Comparison of ENCODE assay signal across 8 cellular contexts in genomic region chr1:235161685-235162327, GRCh38. TPM values are rescaled to one million over a fixed set of nuclear protein-coding genes. Genes with fewer than 3 reads are reported as not detected.
A peak's percentile ranks its signal among the peaks of the same experiment; 100 is the strongest.
DNase-seq lines count a peak whose midpoint lies in the region; ATAC-seq and TF ChIP-seq lines count a peak whose summit lies in the region.

No MANE protein-coding gene starts in this region.

- peak; percentile 26 for DNase-seq in GM23338 (ENCODE audit: low spot score)
- DNase-seq in anterior cingulate cortex (lab: John Stamatoyannopoulos, UW) = no peak
- no peak for DNase-seq in AG08395 (ENCODE audit: low spot score)
- no peak for DNase-seq in NCI-H1930 (lab: John Stamatoyannopoulos, UW)

- H3K9ac ChIP-seq in SU-DHL-6 (ENCODE audit: low read length) = peak overlapping the region; percentile 82
- peak overlapping the region; percentile 94 for H3K9ac ChIP-seq in skeletal muscle satellite cell (ENCODE audit: low read depth, low read length)

- ATAC-seq in GM23338 (peak; percentile 38), gastroesophageal sphincter (no peak), GM18511 (IDR thresholded peaks at IDR 0.05; ENCODE audit: unreplicated experiment) (no peak)

- H3K4me3 ChIP-seq in GM23338 (peak overlapping the region; percentile 77), SU-DHL-6 (ENCODE audit: insufficient read depth, low read length, poor library complexity, severe bottlenecking) (peak overlapping the region; percentile 86), gastroesophageal sphincter (peak overlapping the region; percentile 51 to 75), skeletal muscle satellite cell (ENCODE audit: low read length) (peak overlapping the region; percentile 88)

- no peaks in the 10 kb centered on the region for H3K27me3 ChIP-seq in GM23338 (ENCODE audit: insufficient read depth)
- H3K27me3 ChIP-seq in SU-DHL-6 (ENCODE audit: low read length) = no peaks in the 10 kb centered on the region
- no peaks in the 10 kb centered on the region for H3K27me3 ChIP-seq in gastroesophageal sphincter
- no peaks in the 10 kb centered on the region for H3K27me3 ChIP-seq in skeletal muscle satellite cell (ENCODE audit: control insufficient read depth, insufficient read depth, low read length)

- H3K4me3 Mint-ChIP-seq in GM23338 = peak overlapping the region; percentile 95

- H3K27ac ChIP-seq in GM23338 (ENCODE audit: low read depth) = peak overlapping the region; percentile 22
- peak overlapping the region; percentile 49 for H3K27ac ChIP-seq in SU-DHL-6 (ENCODE audit: low read depth, low read length)
- peak overlapping the region; percentile 67 to 93 (median 91) for H3K27ac ChIP-seq in gastroesophageal sphincter

- H3K9me2 ChIP-seq in GM23338 (ENCODE audit: insufficient read depth) = no peaks in the 10 kb centered on the region
- H3K9me2 ChIP-seq in SU-DHL-6 (replicated peaks; ENCODE audit: insufficient read depth, low read length) = no peaks in the 10 kb centered on the region

- H2AFZ ChIP-seq in GM23338 = peak overlapping the region; percentile 40; the same call in 1 of the 2 replicates
- H2AFZ ChIP-seq in SU-DHL-6 (ENCODE audit: low read depth, low read length, severe bottlenecking) = peak overlapping the region; percentile 76

- H3K9me3 ChIP-seq in SU-DHL-6 (ENCODE audit: insufficient read depth, low read length) (no peaks in the 10 kb centered on the region), gastroesophageal sphincter (no peaks in the 10 kb centered on the region), skeletal muscle satellite cell (replicated peaks; ENCODE audit: low read length) (no peaks in the 10 kb centered on the region)

- WGBS in gastroesophageal sphincter (ENCODE audit: low coverage in 1 of 2), 2 donors = 51 to 59% methylated on average over 16 to 21 of the region's 21 CpGs

- H3K9me3 Mint-ChIP-seq in GM23338 = no peaks in the 10 kb centered on the region

- H4K20me1 ChIP-seq in GM23338 (replicated peaks; ENCODE audit: insufficient read depth) (peaks cover 13% of the 10 kb centered on the region; the same call in 1 of the 2 replicates), SU-DHL-6 (ENCODE audit: low read depth, low read length) (no peaks in the 10 kb centered on the region)

- H3K79me2 ChIP-seq in GM23338 (replicated peaks; ENCODE audit: insufficient read depth) (peaks cover 34% of the 10 kb centered on the region), SU-DHL-6 (ENCODE audit: insufficient read depth, low read length) (peaks cover 37% of the 10 kb centered on the region)

- TF ChIP-seq EP300 in gastroesophageal sphincter (IDR thresholded peaks at IDR 0.05) = no peak

- peaks cover 6% of the 10 kb centered on the region; the same call in 2 of the 3 replicates for H3K4me1 Mint-ChIP-seq in GM23338

- peaks cover 16% of the 10 kb centered on the region; the same call in 2 of the 3 replicates for H3K36me3 Mint-ChIP-seq in GM23338 (ENCODE audit: low read depth)

- TF ChIP-seq CTCF in GM23338 (conservative IDR thresholded peaks at IDR 0.05; ENCODE audit: low read depth in 2 of 2) = no peak
- no peak for TF ChIP-seq CTCF in SU-DHL-6 (IDR thresholded peaks at IDR 0.05; ENCODE audit: insufficient read depth, low read length, poor library complexity, severe bottlenecking)
- TF ChIP-seq CTCF in gastroesophageal sphincter (IDR thresholded peaks at IDR 0.05) = no peak

- peak overlapping the region; percentile 95 for H3K27ac Mint-ChIP-seq in GM23338

- H3K4me2 ChIP-seq in GM23338 = peak overlapping the region; percentile 85
- H3K4me2 ChIP-seq in SU-DHL-6 (ENCODE audit: low read depth, low read length, poor library complexity, severe bottlenecking) = peak overlapping the region; percentile 58
- peak overlapping the region; percentile 91 for H3K4me2 ChIP-seq in skeletal muscle satellite cell (ENCODE audit: low read length)

- peaks cover 8% of the 10 kb centered on the region; the same call in 1 of the 2 replicates for H3K4me1 ChIP-seq in GM23338 (ENCODE audit: insufficient read depth)
- H3K4me1 ChIP-seq in gastroesophageal sphincter = peaks cover 0 to 46% (median 3%) of the 10 kb centered on the region in 3 donors
- peaks cover 14% of the 10 kb centered on the region for H3K4me1 ChIP-seq in skeletal muscle satellite cell (ENCODE audit: control insufficient read depth, insufficient read depth, low read length)

- H3K36me3 ChIP-seq in GM23338 (ENCODE audit: insufficient read depth) = peaks cover 20% of the 10 kb centered on the region
- peaks cover 2% of the 10 kb centered on the region; the same call in 1 of the 2 replicates for H3K36me3 ChIP-seq in SU-DHL-6 (ENCODE audit: low read length)
- peaks cover 0 to 34% of the 10 kb centered on the region in 2 donors for H3K36me3 ChIP-seq in gastroesophageal sphincter
- peaks cover 21% of the 10 kb centered on the region for H3K36me3 ChIP-seq in skeletal muscle satellite cell (ENCODE audit: insufficient read depth, low read length)

- H3F3A ChIP-seq in GM23338 (replicated peaks; ENCODE audit: low read depth) (no peaks in the 10 kb centered on the region; the same call in 1 of the 2 replicates), SU-DHL-6 (ENCODE audit: insufficient read depth) (peaks cover 8% of the 10 kb centered on the region)

- no peak for TF ChIP-seq POLR2A in gastroesophageal sphincter (IDR thresholded peaks at IDR 0.05)

- peaks cover 11% of the 10 kb centered on the region for H3K27me3 Mint-ChIP-seq in GM23338 (ENCODE audit: insufficient read depth, low read depth, poor library complexity)

TF ChIP-seq in GM23338, 12 proteins besides CTCF, POLR2A, EP300 and RAD21:
- TF ChIP-seq ZNF462 (CRISPR knock-in tag; IDR thresholded peaks at IDR 0.05) (no peak), POLR2AphosphoS5 (IDR thresholded peaks at IDR 0.05; ENCODE audit: low read depth) (no peak)

RNA-seq across cellular contexts. Expression of gene RBM34, which starts 0.8 kb away (rescaled TPM):
- total RNA-seq in GM23338 (2014; rRNA removed; shearing (Covaris generic)) = 51.8 and 55.1 TPM in 2 replicates
- 177 and 197 TPM in 2 replicates for polyA plus RNA-seq in GM23338 (2016; fragmentation: Nextera tagmentation; extraction: Ambion mirVana)
- 10 to 100 TPM; 42.3 to 65.2 (median 55.3) TPM for total RNA-seq in gastroesophageal sphincter
- 45.6 and 53.5 TPM in 2 replicates for total RNA-seq in skeletal muscle satellite cell (2012; rRNA removed)

RNA-seq across cellular contexts. Expression of gene TOMM20, which starts 33.2 kb away (rescaled TPM):
- 138 and 159 TPM in 2 replicates for total RNA-seq in GM23338 (2014; rRNA removed; shearing (Covaris generic))
- polyA plus RNA-seq in GM23338 (2016; fragmentation: Nextera tagmentation; extraction: Ambion mirVana) = 116 and 138 TPM in 2 replicates
- 100 to 1,000 TPM in 2 of 4 donors, 10 to 100 TPM in 2; 57.8 to 111 (median 99.1) TPM for total RNA-seq in gastroesophageal sphincter
- total RNA-seq in skeletal muscle satellite cell (2012; rRNA removed) = 90.2 and 104 TPM in 2 replicates

Comparison
In these comparisons a context has a peak if more than half of its experiments do, and no peak if none do; other contexts are left out.
1. H3K27ac ChIP-seq: peak in every context shown above with its lines; median percentile 91 in gastroesophageal sphincter; 49 in SU-DHL-6; 22 in GM23338.